In the genomic region with DNA sequence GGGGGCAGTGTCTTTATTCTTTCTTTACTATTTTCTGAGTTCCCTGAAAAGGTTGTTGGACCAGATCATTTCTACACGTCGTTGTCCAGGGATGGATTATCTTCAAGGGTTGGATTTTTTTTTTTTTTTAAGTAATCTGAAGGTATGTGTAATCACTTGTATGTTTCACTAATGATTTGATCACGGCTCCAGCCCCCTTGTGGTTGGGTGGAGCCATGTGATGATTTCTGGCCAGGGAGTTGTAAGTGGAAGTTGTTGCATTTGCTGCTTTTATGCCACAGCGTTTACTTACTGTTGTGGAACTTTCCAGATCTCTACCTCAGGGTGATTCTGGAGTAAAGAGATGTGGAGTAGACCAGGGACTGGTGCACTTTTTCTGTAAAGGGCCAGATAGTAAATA, we compare ENCODE assay signal across 1 cellular context.
TF ChIP-seq lines count a peak whose summit lies in the region.

No MANE protein-coding gene starts in this region.

TF ChIP-seq in K562, 482 proteins besides CTCF, POLR2A, EP300 and RAD21:
- peak; percentile 25 for TF ChIP-seq CTCFL (IDR thresholded peaks at IDR 0.05; ENCODE audit: borderline replicate concordance, insufficient read depth, low read depth, low read length, poor library complexity, severe bottlenecking)
- no peak for TF ChIP-seq PHB (CRISPR knock-in tag; IDR thresholded peaks at IDR 0.05)
